Comparison of ENCODE assay signal across 36 cellular contexts in the genomic region with DNA sequence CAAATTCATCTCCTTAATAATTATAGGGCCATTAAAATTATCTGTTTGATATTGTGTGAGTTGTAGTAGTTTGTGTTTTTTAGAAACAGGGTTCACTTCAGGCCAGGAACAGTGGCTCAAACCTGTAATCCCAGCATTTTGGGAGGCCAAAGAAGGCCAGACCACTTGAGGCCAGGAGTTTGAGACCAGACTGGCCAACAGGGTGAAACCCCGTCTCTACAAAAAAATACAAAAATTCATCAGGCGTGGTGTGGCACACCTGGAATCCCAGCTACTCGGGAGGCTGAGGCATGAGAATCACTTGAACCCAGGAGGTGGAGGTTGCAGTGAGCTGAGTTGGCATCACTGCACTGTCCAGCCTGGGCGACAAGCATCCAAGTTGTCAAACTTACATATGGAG.
"Had no signal": no experiment of that assay in that cellular context is flagged by ENCODE, and none has a peak within 500 bp of the region (broad histone marks: within the 10 kb centered on the region; RNA-seq: fewer than 3 reads in every experiment).

No MANE protein-coding gene starts in this region.

- H3K4me3 ChIP-seq: MG63 had no signal

- DNase-seq: Karpas-422, Kasumi-1, MG63, MM.1S, MV-4-11, NCI-H1048, NCI-H1092, NCI-H1092 treated with DMSO at 0.1 percent for 48 hours, NCI-H1105, NCI-H1105 treated with DMSO at 0.1 percent for 48 hours, NCI-H1417, NCI-H1417 treated with DMSO at 0.1 percent for 48 hours, NCI-H1436, NCI-H1436 treated with DMSO at 0.1 percent for 48 hours, NCI-H146, NCI-H1694, NCI-H1694 treated with DMSO at 0.1 percent for 48 hours, NCI-H187, NCI-H187 treated with DMSO at 0.1 percent for 48 hours, NCI-H1930, NCI-H2029, NCI-H2029 treated with DMSO at 0.1 percent for 48 hours, NCI-H2081, NCI-H2081 treated with DMSO at 0.1 percent for 48 hours, NCI-H2107, NCI-H2171, NCI-H2171 treated with DMSO at 0.1 percent for 48 hours, NCI-H2227 treated with DMSO at 0.1 percent for 48 hours, NCI-H226, NCI-H345, NCI-H446, NCI-H446 treated with DMSO at 0.1 percent for 48 hours, NCI-H510A, NCI-H510A treated with DMSO at 0.1 percent for 48 hours, NCI-H524, NCI-H524 treated with DMSO at 0.1 percent for 48 hours had no signal

- H3K9me3 ChIP-seq: MG63 had no signal
